Comparison of ENCODE assay signal across 21 cellular contexts in the genomic region with DNA sequence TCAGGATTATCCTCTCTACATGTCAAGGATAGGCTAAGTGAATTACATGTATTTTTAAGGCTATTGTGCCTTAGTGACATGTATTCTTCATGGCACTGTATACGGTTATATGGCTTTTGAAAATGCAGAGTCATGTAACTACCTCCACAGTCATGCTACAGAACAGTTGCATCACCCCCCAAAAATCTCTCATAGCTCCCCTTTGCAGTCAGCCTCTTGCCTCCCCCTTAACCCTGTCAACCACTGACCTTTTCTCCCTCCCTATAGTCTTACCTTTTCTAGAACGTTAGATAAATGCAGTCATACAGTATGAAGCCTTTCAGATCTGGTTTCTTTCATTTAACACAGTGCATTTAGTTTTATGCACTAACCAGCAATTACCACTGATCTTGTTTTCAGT. TPM values are rescaled to one million over a fixed set of nuclear protein-coding genes. Genes with fewer than 3 reads are reported as not detected.
A peak's percentile ranks its signal among the peaks of the same experiment; 100 is the strongest.
DNase-seq lines count a peak whose midpoint lies in the region; ATAC-seq and TF ChIP-seq lines count a peak whose summit lies in the region.
"Had no signal": no experiment of that assay in that cellular context is flagged by ENCODE, and none has a peak within 500 bp of the region (broad histone marks: within the 10 kb centered on the region; RNA-seq: fewer than 3 reads in every experiment).

No MANE protein-coding gene starts in this region.

- peak; percentile 44 to 56 for ATAC-seq in activated CD4-positive, CD25-positive, alpha-beta regulatory T cell treated with anti-CD3 and anti-CD28 coated beads, Interleukin-2, amount 50 U/mL, for 24 hours
- no peak for ATAC-seq in effector memory CD8-positive, alpha-beta T cell (replicated peaks)

- H3K14ac ChIP-seq in trophoblast cell (ENCODE audit: low read length) = no peak overlapping the region

- no CpG with 5 or more reads among the region's 2 CpGs for WGBS in trophoblast cell (ENCODE audit: extremely low coverage, insufficient coverage, insufficient read length)

- H3K23ac ChIP-seq in trophoblast cell (ENCODE audit: low read length) = peak overlapping the region; percentile 71

- no peak overlapping the region for H3K27ac Mint-ChIP-seq in effector memory CD8-positive, alpha-beta T cell
- H3K27ac Mint-ChIP-seq: activated B cell treated with CpG ODN at 0.5 μM for 24 hours; activated CD8-positive, alpha-beta memory T cell treated with anti-CD3 and anti-CD28 coated beads, Interleukin-2, amount 10 ng/mL, durations not matched to agents 7 days and 5 days; stimulated activated naive CD8-positive, alpha-beta T cell treated with anti-CD3 and anti-CD28 coated beads, Interleukin-15, Interleukin-2, amounts not matched to agents 100 ng/mL and 50 ng/mL, for 24 hours; T-helper 2 cell treated with Interferon-gamma antibody and Interleukin-4, amounts not matched to agents 5 μg/mL and 100 μg/mL, for 36 hours had no signal

- peaks cover 7% of the 10 kb centered on the region for H3K9me3 ChIP-seq in trophoblast cell (ENCODE audit: insufficient read depth, low read depth, low read length)
- H3K9me3 ChIP-seq: adrenal gland, SJSA1, upper lobe of left lung had no signal

- no peak overlapping the region for H3K4me3 ChIP-seq in NB4 (ENCODE audit: low read depth, low read length)
- no peak overlapping the region for H3K4me3 ChIP-seq in trophoblast cell (ENCODE audit: low read depth, low read length)
- H3K4me3 ChIP-seq: adrenal gland, PC-9, sigmoid colon, SJSA1, upper lobe of left lung had no signal

- H3K27me3 ChIP-seq in trophoblast cell (ENCODE audit: insufficient read depth, low read length) = no peaks in the 10 kb centered on the region
- H3K27me3 ChIP-seq: adrenal gland, sigmoid colon, SJSA1, upper lobe of left lung had no signal

- no peak overlapping the region for H4K12ac ChIP-seq in trophoblast cell (ENCODE audit: low read depth, low read length)

- no peak overlapping the region for H3K4me3 Mint-ChIP-seq in effector memory CD8-positive, alpha-beta T cell
- H3K4me3 Mint-ChIP-seq: activated B cell treated with CpG ODN at 0.5 μM for 24 hours; activated CD8-positive, alpha-beta memory T cell treated with anti-CD3 and anti-CD28 coated beads, Interleukin-2, amount 10 ng/mL, durations not matched to agents 7 days and 5 days; stimulated activated naive CD8-positive, alpha-beta T cell treated with anti-CD3 and anti-CD28 coated beads, Interleukin-15, Interleukin-2, amounts not matched to agents 100 ng/mL and 50 ng/mL, for 24 hours; T-helper 2 cell treated with Interferon-gamma antibody and Interleukin-4, amounts not matched to agents 5 μg/mL and 100 μg/mL, for 36 hours had no signal

- H3K4me1 ChIP-seq in trophoblast cell (ENCODE audit: control insufficient read depth in 1 of 2, insufficient read depth in 2 of 2, low read length in 2 of 2) = no peaks in the 10 kb centered on the region
- H3K4me1 ChIP-seq: adrenal gland, SJSA1 had no signal

- H3K79me1 ChIP-seq in trophoblast cell (ENCODE audit: low read length) = no peaks in the 10 kb centered on the region

- no peak overlapping the region for H2AK5ac ChIP-seq in trophoblast cell (ENCODE audit: low read length)

- no peak overlapping the region for H3K9ac ChIP-seq in trophoblast cell (ENCODE audit: low read length)

- no peak overlapping the region for H4K8ac ChIP-seq in trophoblast cell (ENCODE audit: low read depth, low read length)

- H3K4me1 Mint-ChIP-seq in effector memory CD8-positive, alpha-beta T cell (ENCODE audit: low read depth in 2 of 2) = no peaks in the 10 kb centered on the region
- H3K4me1 Mint-ChIP-seq: activated B cell treated with CpG ODN at 0.5 μM for 24 hours; activated CD8-positive, alpha-beta memory T cell treated with anti-CD3 and anti-CD28 coated beads, Interleukin-2, amount 10 ng/mL, durations not matched to agents 7 days and 5 days had no signal

- H2BK5ac ChIP-seq in trophoblast cell (ENCODE audit: low read depth, low read length, poor library complexity) = no peak overlapping the region

- H3K27me3 Mint-ChIP-seq in effector memory CD8-positive, alpha-beta T cell = peaks cover 25 to 47% of the 10 kb centered on the region in 2 donors
- H3K27me3 Mint-ChIP-seq: stimulated activated naive CD8-positive, alpha-beta T cell treated with anti-CD3 and anti-CD28 coated beads, Interleukin-15, Interleukin-2, amounts not matched to agents 100 ng/mL and 50 ng/mL, for 24 hours had no signal

- DNase-seq in activated CD4-positive, CD25-positive, alpha-beta regulatory T cell treated with anti-CD3 and anti-CD28 coated beads, Interleukin-2, amount 50 U/mL, for 72 hours = no peak
- DNase-seq in NB4 (ENCODE audit: low read depth) (peak; percentile 50), epithelial cell of prostate (ENCODE audit: low read depth, low spot score) (no peak), trophoblast cell (no peak), NCI-H510A (lab: John Stamatoyannopoulos, UW) (no peak), NCI-H345 treated with DMSO at 0.1 percent for 48 hours (lab: John Stamatoyannopoulos, UW; ENCODE audit: unreplicated experiment) (no peak)
- DNase-seq in effector memory CD8-positive, alpha-beta T cell = no peak
- DNase-seq: 8988T; activated B cell treated with CpG ODN at 0.5 μM for 24 hours; activated CD8-positive, alpha-beta memory T cell treated with anti-CD3 and anti-CD28 coated beads, Interleukin-2, amount 10 ng/mL, durations not matched to agents 7 days and 5 days; NCI-H1436 treated with DMSO at 0.1 percent for 48 hours; NCI-H774; PC-9; stimulated activated CD4-positive, alpha-beta T cell treated with anti-CD3 and anti-CD28 coated beads, Interleukin-2, amount 100 ng/mL, for 24 hours; upper lobe of left lung had no signal

- H3K27ac ChIP-seq in epithelial cell of prostate = peak overlapping the region; percentile 29
- no peak overlapping the region for H3K27ac ChIP-seq in trophoblast cell (ENCODE audit: low read depth, low read length)
- H3K27ac ChIP-seq: adrenal gland, PC-9, sigmoid colon, SJSA1, upper lobe of left lung had no signal

- no peak overlapping the region for H3K4ac ChIP-seq in trophoblast cell (ENCODE audit: low read depth, low read length)

- no peak overlapping the region for H4K91ac ChIP-seq in trophoblast cell (ENCODE audit: low read depth, low read length)

- no peak overlapping the region for H2BK120ac ChIP-seq in trophoblast cell (ENCODE audit: insufficient read depth, low read length, poor library complexity)

- TF ChIP-seq POLR2A in NB4 (IDR thresholded peaks at IDR 0.05; ENCODE audit: extremely low read depth, insufficient read length) = no peak

- H2BK12ac ChIP-seq in trophoblast cell (ENCODE audit: low read length) = no peak overlapping the region

- no peak for TF ChIP-seq CTCF in NB4 (IDR thresholded peaks at IDR 0.05; ENCODE audit: low read depth, low read length)

- H3K79me2 ChIP-seq in trophoblast cell (ENCODE audit: control insufficient read depth, insufficient read depth, low read length, poor library complexity) = no peaks in the 10 kb centered on the region

- peak overlapping the region; percentile 13 for H3K4me2 ChIP-seq in trophoblast cell (ENCODE audit: low read length)
- H3K4me2 ChIP-seq: PC-9 had no signal

- no peaks in the 10 kb centered on the region for H3K9me3 Mint-ChIP-seq in effector memory CD8-positive, alpha-beta T cell
- H3K9me3 Mint-ChIP-seq: stimulated activated naive CD8-positive, alpha-beta T cell treated with anti-CD3 and anti-CD28 coated beads, Interleukin-15, Interleukin-2, amounts not matched to agents 100 ng/mL and 50 ng/mL, for 24 hours; T-helper 2 cell treated with Interferon-gamma antibody and Interleukin-4, amounts not matched to agents 5 μg/mL and 100 μg/mL, for 36 hours had no signal

- no peak overlapping the region for H3K18ac ChIP-seq in trophoblast cell (ENCODE audit: low read length)

- H3K36me3 ChIP-seq in trophoblast cell (ENCODE audit: control insufficient read depth in 1 of 2, insufficient read depth in 2 of 2, low read length in 2 of 2) = no peaks in the 10 kb centered on the region
- H3K36me3 ChIP-seq: adrenal gland, sigmoid colon, SJSA1, upper lobe of left lung had no signal

- H3K36me3 Mint-ChIP-seq in effector memory CD8-positive, alpha-beta T cell (ENCODE audit: insufficient read depth) = no peaks in the 10 kb centered on the region
- H3K36me3 Mint-ChIP-seq: activated CD8-positive, alpha-beta memory T cell treated with anti-CD3 and anti-CD28 coated beads, Interleukin-2, amount 10 ng/mL, durations not matched to agents 7 days and 5 days had no signal

- no peak overlapping the region for H2AFZ ChIP-seq in trophoblast cell (ENCODE audit: insufficient read depth, low read length, poor library complexity)
- H2AFZ ChIP-seq: PC-9 had no signal

RNA-seq across cellular contexts. Expression of gene RNF24, which starts 10.3 kb away (rescaled TPM):
- 8.4 and 8.8 TPM in 2 replicates for polyA plus RNA-seq in trophoblast cell (2013)
